8 cellular contexts compared by ENCODE assay signal in the genomic region with DNA sequence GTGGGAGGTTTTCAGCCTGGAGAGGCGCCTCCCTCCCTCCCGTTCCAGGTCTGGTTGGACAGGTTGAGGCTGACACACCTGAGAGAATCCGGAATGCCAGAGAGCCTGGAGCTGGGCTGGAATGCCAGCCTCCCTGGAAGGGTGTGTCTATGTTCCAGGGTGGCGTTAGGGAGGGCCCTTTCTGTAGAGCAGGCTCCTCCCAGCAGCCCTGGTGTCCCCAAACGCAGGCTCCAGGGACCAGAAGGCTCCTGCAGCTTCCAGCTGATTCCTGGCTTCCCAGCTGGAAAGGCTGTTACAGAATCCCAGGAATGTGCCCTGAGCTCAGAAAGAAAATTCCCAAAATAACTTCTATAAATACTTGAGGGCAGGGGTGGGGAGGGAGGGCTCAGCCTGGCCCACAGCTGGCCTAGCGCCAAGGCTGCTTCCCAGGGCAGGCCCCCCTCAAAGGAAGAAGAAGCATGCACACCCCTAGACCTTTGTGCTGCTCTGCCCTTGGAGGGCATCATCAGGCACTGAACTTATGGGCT.
DNase-seq lines count a peak whose midpoint lies in the region; ATAC-seq and TF ChIP-seq lines count a peak whose summit lies in the region.

No MANE protein-coding gene starts in this region.

- H3K4me1 ChIP-seq in HCT116 (ENCODE audit: control insufficient read depth in 1 of 2, insufficient read depth in 2 of 2, low read length in 2 of 2) (peaks cover 61 to 100% of the 10 kb centered on the region in 2 experiments), subcutaneous abdominal adipose tissue (ENCODE audit: control insufficient read depth in 5 of 5, insufficient read depth in 5 of 5, low read length in 5 of 5) (peaks cover 37 to 89% (median 86%) of the 10 kb centered on the region in 5 donors)

- H3K9me2 ChIP-seq in HCT116 (ENCODE audit: insufficient read depth), result no peaks in the 10 kb centered on the region

- DNase-seq in HCT116 (ENCODE audit: low read depth, low spot score) (peak; percentile 82), astrocyte of the spinal cord (ENCODE audit: low read depth, low spot score) (peak; percentile 59), iPS-NIHi11 (ENCODE audit: low spot score) (peak; percentile 87), NCI-H2081 (lab: John Stamatoyannopoulos, UW) (no peak), T-helper 1 cell (no peak), GM19238 (ENCODE audit: insufficient read length, low spot score) (no peak), CD1c-positive myeloid dendritic cell (ENCODE audit: extremely low spot score) (no peak)

- intact Hi-C loops in HCT116 (cut with micrococcal nuclease), result no loop called here

- TF ChIP-seq RAD21 in HCT116 (IDR thresholded peaks at IDR 0.05; ENCODE audit: low read depth), result no peak

- in situ Hi-C loops in astrocyte of the spinal cord (cut with HindIII; ENCODE audit: low sequenced_read_pairs), result no loop called here

- H3K27ac ChIP-seq in HCT116 (ENCODE audit: low read depth, low read length) (peak overlapping the region; percentile 71), subcutaneous abdominal adipose tissue (ENCODE audit: low read depth, low read length) (peak overlapping the region; percentile 95)

- no peak overlapping the region for H2AFZ ChIP-seq in HCT116 (ENCODE audit: low read depth, low read length, poor library complexity, severe bottlenecking)

- RAD21 ChIA-PET in HCT116 (lab: Charles Lee; ENCODE audit: low non-redundant PET in 1 of 2, low total read pairs in 2 of 2, uncharacterized antibody in 2 of 2, unreplicated experiment in 2 of 2), result no interaction called here

- POLR2A ChIA-PET in HCT116 (lab: Charles Lee), result interaction anchor here (0.9 to 1.0 kb wide), 2 partner anchors 10 to 26 kb away, joined by 3 read pairs; no protein-coding TSS in a partner anchor

- no TSS peak for BruUV-seq in HCT116 (replicated peaks; lab: Mats Ljungman, UMichigan)

- peak overlapping the region; percentile 82 for H3K4me2 ChIP-seq in HCT116 (ENCODE audit: low read length)

- no peak for TF ChIP-seq CTCF in HCT116 (IDR thresholded peaks at IDR 0.05 in 2 of 3, conservative IDR thresholded peaks at IDR 0.05 in 1 of 3; ENCODE audit: borderline replicate concordance in 1 of 3, insufficient read depth in 1 of 3, low read depth in 2 of 3, low read length in 2 of 3)
- no peak for TF ChIP-seq CTCF in astrocyte of the spinal cord (IDR thresholded peaks at IDR 0.05; ENCODE audit: low read depth, low read length)

- TF ChIP-seq POLR2A in HCT116 (IDR thresholded peaks at IDR 0.05; ENCODE audit: borderline replicate concordance, extremely low read depth, insufficient read depth, insufficient read length), result no peak

- H3K9me3 ChIP-seq in HCT116 (ENCODE audit: control insufficient read depth in 1 of 2, insufficient read depth in 1 of 2, low read depth in 1 of 2, low read length in 2 of 2) (no peaks in the 10 kb centered on the region), subcutaneous abdominal adipose tissue (ENCODE audit: control insufficient read depth in 5 of 5, low read length in 5 of 5) (no peaks in the 10 kb centered on the region)

- H3K79me2 ChIP-seq in HCT116 (ENCODE audit: insufficient read depth, low read length), result peaks cover 72% of the 10 kb centered on the region

- H3K36me3 ChIP-seq in HCT116 (ENCODE audit: control insufficient read depth in 1 of 2, insufficient read depth in 2 of 2, low read length in 2 of 2) (0 out of 4 replicates have a peak, but pooled peaks cover 0 to 3% of the 10 kb centered on the region in 2 experiments), subcutaneous abdominal adipose tissue (ENCODE audit: control insufficient read depth in 5 of 5, insufficient read depth in 5 of 5, low read length in 5 of 5) (peaks cover 0 to 22% (median 13%) of the 10 kb centered on the region in 5 donors)

- H3K27me3 ChIP-seq in HCT116 (ENCODE audit: insufficient read depth, low read length), result no peaks in the 10 kb centered on the region
- no peaks in the 10 kb centered on the region for H3K27me3 ChIP-seq in subcutaneous abdominal adipose tissue (ENCODE audit: control insufficient read depth in 5 of 5, insufficient read depth in 4 of 5, low read length in 5 of 5)

- ATAC-seq in HCT116, result peak; percentile 89

- CTCF ChIA-PET in HCT116 (lab: Charles Lee), result interaction anchor here (1.2 to 1.6 kb wide), 3 partner anchors 54 to 698 kb away, joined by 3 to 5 read pairs (median 4); no protein-coding TSS in a partner anchor

- H4K20me1 ChIP-seq in HCT116 (ENCODE audit: insufficient read depth), result no peaks in the 10 kb centered on the region

- H3K4me3 ChIP-seq in HCT116 (replicated peaks in 1 of 2; ENCODE audit: low read depth in 1 of 2, low read length in 2 of 2), result peak overlapping the region in 1 of 2 experiments; percentile 37; a peak in 2 of 4 replicates
- no peak overlapping the region for H3K4me3 ChIP-seq in astrocyte of the spinal cord (ENCODE audit: low read depth, low read length)
- peak overlapping the region in 4 of 5 donors; percentile 8 to 19 (median 12) for H3K4me3 ChIP-seq in subcutaneous abdominal adipose tissue (ENCODE audit: low read depth in 1 of 5, low read length in 5 of 5)

- H3K9ac ChIP-seq in HCT116 (ENCODE audit: low read length), result peak overlapping the region; percentile 58
- H3K9ac ChIP-seq in subcutaneous abdominal adipose tissue (ENCODE audit: low read length in 5 of 5), result peak overlapping the region in 4 of 5 donors; percentile 40 to 56 (median 51)

TF ChIP-seq in HCT116, 20 proteins besides CTCF, POLR2A, EP300 and RAD21:
- peak; percentile 47; the same call in 1 of the 2 replicates for TF ChIP-seq POLR2AphosphoS5 (IDR thresholded peaks at IDR 0.05; ENCODE audit: low read depth, low read length)
- TF ChIP-seq ELF1 (IDR thresholded peaks at IDR 0.05; ENCODE audit: borderline replicate concordance, low read depth), result no peak
- no peak for TF ChIP-seq CBX3 (IDR thresholded peaks at IDR 0.05; ENCODE audit: low read depth)
- TF ChIP-seq YY1 (IDR thresholded peaks at IDR 0.05; ENCODE audit: extremely low read depth, insufficient replicate concordance, low read depth, low read length), result peak; percentile 45
- no peak for TF ChIP-seq EZH2phosphoT487 (IDR thresholded peaks at IDR 0.05; ENCODE audit: borderline replicate concordance)

Comparison
In these comparisons a context has a peak if more than half of its experiments do, and no peak if none do; other contexts are left out.
1. DNase-seq: peak in HCT116 (single experiment), astrocyte of the spinal cord (single experiment) and iPS-NIHi11 (single experiment); none in NCI-H2081 (0 of 2), T-helper 1 cell (0 of 5), GM19238 (single experiment) and CD1c-positive myeloid dendritic cell (single experiment).